Comparison of ENCODE assay signal across 2 cellular contexts in the genomic region with DNA sequence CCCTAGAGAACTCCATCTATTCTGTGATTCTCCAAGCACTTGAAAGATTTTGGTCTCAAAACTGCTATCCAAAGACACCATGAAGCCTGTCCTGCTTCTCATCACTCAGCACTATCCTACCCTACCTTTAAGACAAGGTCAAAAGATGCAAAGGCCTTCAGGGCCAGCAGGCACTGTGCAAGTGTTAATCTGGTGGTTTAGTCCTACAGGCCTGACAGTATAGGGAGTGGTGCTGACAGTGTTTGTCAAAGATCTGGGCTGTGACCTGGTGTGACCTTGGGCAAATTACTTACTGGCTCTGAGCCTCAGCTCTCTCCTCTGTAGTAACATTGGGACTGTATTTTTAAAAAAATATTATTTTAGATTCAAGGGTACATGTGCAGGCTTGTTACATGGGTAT.
TF ChIP-seq lines count a peak whose summit lies in the region.

No MANE protein-coding gene starts in this region.

TF ChIP-seq in H1, 55 proteins besides CTCF, POLR2A, EP300 and RAD21:
- no peak for TF ChIP-seq RBBP5 (IDR thresholded peaks at IDR 0.05; ENCODE audit: borderline replicate concordance, low read depth, low read length)
- TF ChIP-seq KDM1A (IDR thresholded peaks at IDR 0.05; ENCODE audit: borderline replicate concordance, low read length), result no peak
- TF ChIP-seq RFX5 (IDR thresholded peaks at IDR 0.05; ENCODE audit: borderline replicate concordance, low read depth, low read length), result no peak
- no peak for TF ChIP-seq TEAD4 (IDR thresholded peaks at IDR 0.05; ENCODE audit: low read depth, low read length)
- TF ChIP-seq NRF1 (IDR thresholded peaks at IDR 0.05; ENCODE audit: low read depth, low read length), result no peak
- TF ChIP-seq CTBP2 (IDR thresholded peaks at IDR 0.05; ENCODE audit: borderline replicate concordance, insufficient read depth, insufficient read length, low read length), result no peak
- TF ChIP-seq E2F6 (IDR thresholded peaks at IDR 0.05), result no peak
- TF ChIP-seq TBP (IDR thresholded peaks at IDR 0.05; ENCODE audit: low read depth, low read length), result no peak
- TF ChIP-seq JUND (IDR thresholded peaks at IDR 0.05; ENCODE audit: low read length), result no peak
- no peak for TF ChIP-seq YY1 (IDR thresholded peaks at IDR 0.05; ENCODE audit: low read depth, low read length)
- no peak for TF ChIP-seq CBX8 (IDR thresholded peaks at IDR 0.05; ENCODE audit: borderline replicate concordance, low read depth, low read length)
- TF ChIP-seq TCF12 (IDR thresholded peaks at IDR 0.05; ENCODE audit: low read depth, low read length), result no peak
- TF ChIP-seq BCL11A (IDR thresholded peaks at IDR 0.05; ENCODE audit: low read depth in 2 of 2, low read length in 2 of 2), result no peak

TF ChIP-seq in neural cell, 6 proteins besides CTCF, POLR2A, EP300 and RAD21:
- TF ChIP-seq TAF1 (IDR thresholded peaks at IDR 0.05; ENCODE audit: low read depth) (no peak), MXI1 (conservative IDR thresholded peaks at IDR 0.05; ENCODE audit: poor library complexity, severe bottlenecking) (no peak), SMC3 (conservative IDR thresholded peaks at IDR 0.05; ENCODE audit: poor library complexity) (no peak), POLR2AphosphoS5 (IDR thresholded peaks at IDR 0.05) (no peak), EZH2 (IDR thresholded peaks at IDR 0.05; ENCODE audit: borderline replicate concordance, insufficient read depth, low read length, poor library complexity, severe bottlenecking) (no peak)
- TF ChIP-seq, protein P1, sequence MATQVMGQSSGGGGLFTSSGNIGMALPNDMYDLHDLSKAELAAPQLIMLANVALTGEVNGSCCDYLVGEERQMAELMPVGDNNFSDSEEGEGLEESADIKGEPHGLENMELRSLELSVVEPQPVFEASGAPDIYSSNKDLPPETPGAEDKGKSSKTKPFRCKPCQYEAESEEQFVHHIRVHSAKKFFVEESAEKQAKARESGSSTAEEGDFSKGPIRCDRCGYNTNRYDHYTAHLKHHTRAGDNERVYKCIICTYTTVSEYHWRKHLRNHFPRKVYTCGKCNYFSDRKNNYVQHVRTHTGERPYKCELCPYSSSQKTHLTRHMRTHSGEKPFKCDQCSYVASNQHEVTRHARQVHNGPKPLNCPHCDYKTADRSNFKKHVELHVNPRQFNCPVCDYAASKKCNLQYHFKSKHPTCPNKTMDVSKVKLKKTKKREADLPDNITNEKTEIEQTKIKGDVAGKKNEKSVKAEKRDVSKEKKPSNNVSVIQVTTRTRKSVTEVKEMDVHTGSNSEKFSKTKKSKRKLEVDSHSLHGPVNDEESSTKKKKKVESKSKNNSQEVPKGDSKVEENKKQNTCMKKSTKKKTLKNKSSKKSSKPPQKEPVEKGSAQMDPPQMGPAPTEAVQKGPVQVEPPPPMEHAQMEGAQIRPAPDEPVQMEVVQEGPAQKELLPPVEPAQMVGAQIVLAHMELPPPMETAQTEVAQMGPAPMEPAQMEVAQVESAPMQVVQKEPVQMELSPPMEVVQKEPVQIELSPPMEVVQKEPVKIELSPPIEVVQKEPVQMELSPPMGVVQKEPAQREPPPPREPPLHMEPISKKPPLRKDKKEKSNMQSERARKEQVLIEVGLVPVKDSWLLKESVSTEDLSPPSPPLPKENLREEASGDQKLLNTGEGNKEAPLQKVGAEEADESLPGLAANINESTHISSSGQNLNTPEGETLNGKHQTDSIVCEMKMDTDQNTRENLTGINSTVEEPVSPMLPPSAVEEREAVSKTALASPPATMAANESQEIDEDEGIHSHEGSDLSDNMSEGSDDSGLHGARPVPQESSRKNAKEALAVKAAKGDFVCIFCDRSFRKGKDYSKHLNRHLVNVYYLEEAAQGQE (IDR thresholded peaks at IDR 0.05; ENCODE audit: borderline replicate concordance), result no peak
